30 cellular contexts compared by ENCODE assay signal in genomic region chr9:136180586-136180985, GRCh38. TPM values are rescaled to one million over a fixed set of nuclear protein-coding genes. Genes with fewer than 3 reads are reported as not detected.
"Had no signal": no experiment of that assay in that cellular context is flagged by ENCODE, and none has a peak within 500 bp of the region (broad histone marks: within the 10 kb centered on the region; RNA-seq: fewer than 3 reads in every experiment).

No MANE protein-coding gene starts in this region.

- H3K9me3 ChIP-seq: adrenal gland, ascending aorta, breast epithelium, colonic mucosa, heart left ventricle had no signal

- H3K27me3 ChIP-seq: ascending aorta, colonic mucosa had no signal

- DNase-seq: activated CD4-positive, alpha-beta memory T cell treated with anti-CD3 and anti-CD28 coated beads for 36 hours; activated CD4-positive, alpha-beta T cell treated with anti-CD3 and anti-CD28 coated beads for 36 hours; activated CD4-positive, alpha-beta T cell treated with anti-CD3 and anti-CD28 coated beads, Interleukin-2, amount 10 ng/mL, durations not matched to agents 24 days and 14 days; activated CD4-positive, CD25-positive, alpha-beta regulatory T cell; activated CD4-positive, CD25-positive, alpha-beta regulatory T cell treated with anti-CD3 and anti-CD28 coated beads, Interleukin-2, amount 50 U/mL, for 72 hours; activated CD8-positive, alpha-beta memory T cell treated with anti-CD3 and anti-CD28 coated beads, Interleukin-2, amount 10 ng/mL, durations not matched to agents 7 days and 5 days; activated CD8-positive, alpha-beta memory T cell treated with anti-CD3 and anti-CD28 coated beads, Interleukin-2, amount 50 U/mL, for 4 hours; activated CD8-positive, alpha-beta T cell treated with anti-CD3 and anti-CD28 coated beads, Interleukin-2, amount 10 ng/mL, durations not matched to agents 7 days and 5 days; activated effector memory CD4-positive, alpha-beta T cell treated with anti-CD3 and anti-CD28 coated beads, Interleukin-2, amount 50 U/mL, for 16 hours; activated naive CD4-positive, alpha-beta T cell treated with anti-CD3 and anti-CD28 coated beads for 36 hours; activated naive CD8-positive, alpha-beta T cell treated with anti-CD3 and anti-CD28 coated beads for 36 hours; activated naive CD8-positive, alpha-beta T cell treated with anti-CD3 and anti-CD28 coated beads, Interleukin-2, amount 50 U/mL, for 24 hours; activated T-cell treated with anti-CD3 and anti-CD28 coated beads, Interleukin-2, amount 50 U/mL, for 1 hour; activated T-cell treated with anti-CD3 and anti-CD28 coated beads, Interleukin-2, amount 50 U/mL, for 48 hours; adrenal gland; central memory CD4-positive, alpha-beta T cell; cerebellar nuclear complex; colonic mucosa; effector memory CD4-positive, alpha-beta T cell; endodermal cell; foreskin fibroblast; heart left ventricle; T-helper 17 cell; T1000; WERI-Rb-1 had no signal

- H3K27ac ChIP-seq: adrenal gland, ascending aorta, breast epithelium, cardiac muscle cell, colonic mucosa, heart left ventricle, hepatocyte, WERI-Rb-1 had no signal

- H3K36me3 ChIP-seq: adrenal gland, ascending aorta, breast epithelium, cardiac muscle cell, colonic mucosa, heart left ventricle, WERI-Rb-1 had no signal

- H3K4me3 ChIP-seq: adrenal gland, ascending aorta, breast epithelium, cardiac muscle cell, colonic mucosa, heart left ventricle, hepatocyte had no signal

- H2AFZ ChIP-seq: hepatocyte had no signal

- ATAC-seq: activated CD4-positive, alpha-beta T cell treated with anti-CD3 and anti-CD28 coated beads for 36 hours; activated CD8-positive, alpha-beta memory T cell treated with anti-CD3 and anti-CD28 coated beads, Interleukin-2, amount 10 ng/mL, durations not matched to agents 7 days and 5 days; activated CD8-positive, alpha-beta T cell treated with anti-CD3 and anti-CD28 coated beads, Interleukin-2, amount 10 ng/mL, durations not matched to agents 7 days and 5 days; activated naive CD8-positive, alpha-beta T cell treated with anti-CD3 and anti-CD28 coated beads, Interleukin-2, amount 50 U/mL, for 24 hours; esophagus mucosa; heart left ventricle; T-helper 17 cell had no signal

- H3K4me1 ChIP-seq: adrenal gland, ascending aorta, breast epithelium, colonic mucosa, heart left ventricle had no signal

- H3K4me2 ChIP-seq: hepatocyte had no signal

RNA-seq across cellular contexts. Expression of gene LHX3, which starts 24.3 kb away (rescaled TPM):
- polyA plus RNA-seq: adrenal gland, cardiac muscle cell, heart left ventricle, hepatocyte had no signal
